1 cellular context compared by ENCODE assay signal in the genomic region with DNA sequence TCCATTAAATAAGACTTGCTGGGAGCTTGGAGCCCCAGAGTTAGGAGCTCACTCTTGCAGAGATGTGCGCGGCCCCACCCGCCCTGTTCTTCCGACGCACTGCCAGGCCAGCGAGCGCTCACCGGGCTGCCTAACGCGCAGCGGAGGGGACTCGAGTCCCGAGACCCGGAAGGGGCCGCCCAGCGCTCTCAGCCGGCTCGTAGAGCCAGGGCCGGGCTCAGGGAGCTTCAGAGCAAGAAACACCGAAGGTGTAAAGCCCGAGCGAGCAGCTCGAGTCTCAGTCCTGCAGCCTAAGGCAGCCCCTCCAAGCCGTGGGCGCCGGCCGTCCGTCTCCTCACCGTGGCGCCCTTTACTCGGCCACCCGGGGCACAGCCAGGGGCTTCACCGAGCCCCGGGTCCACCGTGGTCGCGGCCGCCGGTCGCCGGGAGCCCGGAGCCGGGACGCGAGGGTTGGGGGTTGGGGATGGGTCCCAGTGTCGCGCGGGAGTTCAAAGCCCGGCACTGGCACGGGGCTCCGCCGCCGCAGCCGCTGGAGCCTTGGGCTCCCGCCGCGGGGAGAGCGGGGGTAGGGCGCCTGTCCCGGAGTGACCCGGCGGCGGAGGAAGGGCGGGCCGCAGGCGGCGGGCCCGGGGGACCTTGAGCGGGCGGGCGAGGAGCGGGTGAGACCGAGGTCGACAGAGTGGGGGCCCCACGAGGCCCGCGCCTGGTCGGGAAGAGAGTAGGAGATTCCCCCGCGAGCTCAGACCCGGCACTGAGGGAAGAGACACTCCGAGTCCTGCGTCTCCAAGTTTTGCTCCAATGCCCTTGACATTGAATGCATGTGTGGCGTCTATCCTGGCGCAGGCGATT.
TF ChIP-seq lines count a peak whose summit lies in the region.

No MANE protein-coding gene starts in this region.

TF ChIP-seq in K562, 482 proteins besides CTCF, POLR2A, EP300 and RAD21 (continued from another document):
- TF ChIP-seq ZNF592 (IDR thresholded peaks at IDR 0.05) (peak; percentile 83), CCNT2 (IDR thresholded peaks at IDR 0.05; ENCODE audit: borderline replicate concordance, extremely low read depth, insufficient read length, low read depth, low read length) (peak; percentile 68), ZNF175 (CRISPR knock-in tag; IDR thresholded peaks at IDR 0.05; ENCODE audit: low read depth) (no peak), RBM34 (IDR thresholded peaks at IDR 0.05; ENCODE audit: borderline replicate concordance, insufficient read depth, low read length) (0 out of 2 replicates have a peak, but pooled peaks have one; percentile 94), MAZ (CRISPR knock-in tag; conservative IDR thresholded peaks at IDR 0.05 in 1 of 2, IDR thresholded peaks at IDR 0.05 in 1 of 2) (peak; percentile 68 to 75; a peak in 2 of 4 replicates), SUPT5H (IDR thresholded peaks at IDR 0.05) (peak; percentile 62), REST (CRISPR knock-in tag; IDR thresholded peaks at IDR 0.05; ENCODE audit: low read depth) (peak; percentile 32; the same call in 1 of the 2 replicates), FIP1L1 (IDR thresholded peaks at IDR 0.05; ENCODE audit: low read depth, low read length, poor library complexity, severe bottlenecking) (peak; percentile 41), ZNF766 (CRISPR knock-in tag; conservative IDR thresholded peaks at IDR 0.05) (no peak), SMARCA4 (IDR thresholded peaks at IDR 0.05) (no peak), CTCFL (IDR thresholded peaks at IDR 0.05; ENCODE audit: borderline replicate concordance, insufficient read depth, low read depth, low read length, poor library complexity, severe bottlenecking) (peak; percentile 27), RFX7 (CRISPR knock-in tag; IDR thresholded peaks at IDR 0.05) (no peak), L3MBTL2 (IDR thresholded peaks at IDR 0.05) (peak; percentile 70)
TF ChIP-seq in K562: peak in this region for 69.
